25 cellular contexts compared by ENCODE assay signal in genomic region chr1:37778654-37779053, GRCh38. TPM values are rescaled to one million over a fixed set of nuclear protein-coding genes. Genes with fewer than 3 reads are reported as not detected.
A peak's percentile ranks its signal among the peaks of the same experiment; 100 is the strongest.
DNase-seq lines count a peak whose midpoint lies in the region; ATAC-seq, FAIRE-seq and TF ChIP-seq lines count a peak whose summit lies in the region.
"Had no signal": no experiment of that assay in that cellular context is flagged by ENCODE, and none has a peak within 500 bp of the region (broad histone marks: within the 10 kb centered on the region; RNA-seq: fewer than 3 reads in every experiment).

No MANE protein-coding gene starts in this region.

- no peaks in the 10 kb centered on the region for H3K36me3 ChIP-seq in HepG2 (replicated peaks in 1 of 2; ENCODE audit: control insufficient read depth in 1 of 2, insufficient read depth in 2 of 2, low read length in 2 of 2)
- no peaks in the 10 kb centered on the region for H3K36me3 ChIP-seq in right lobe of liver
- no peaks in the 10 kb centered on the region for H3K36me3 ChIP-seq in bronchial epithelial cell (ENCODE audit: control insufficient read depth, insufficient read depth, low read length)
- H3K36me3 ChIP-seq in neuronal stem cell (replicated peaks in 1 of 2; ENCODE audit: control insufficient read depth in 2 of 2, insufficient read depth in 2 of 2, low read length in 2 of 2), result no peaks in the 10 kb centered on the region
- H3K36me3 ChIP-seq: BLaER1 treated with 17β-estradiol and CSF1 and Interleukin-3, amounts not matched to agents 10 nM and 100 nM had no signal

- H2BK15ac ChIP-seq in neuronal stem cell (ENCODE audit: low read length), result no peak overlapping the region

- no peak overlapping the region for H4K8ac ChIP-seq in neuronal stem cell (ENCODE audit: low read depth, low read length)

- TF ChIP-seq POLR2A in HepG2 (IDR thresholded peaks at IDR 0.05; ENCODE audit: insufficient read depth in 1 of 2, low read depth in 2 of 2, low read length in 2 of 2) (no peak), right lobe of liver (IDR thresholded peaks at IDR 0.05) (no peak)

- H3K18ac ChIP-seq in neuronal stem cell (ENCODE audit: low read length), result no peak overlapping the region

- WGBS in HepG2 (ENCODE audit: low lambda C conversion rate), result no CpG with 5 or more reads among the region's 3 CpGs
- WGBS in right lobe of liver (ENCODE audit: insufficient coverage, low coverage, low lambda C conversion rate, missing lambda C conversion rate), result 100% methylated on average over 1 of the region's 3 CpGs
- no CpG with 5 or more reads among the region's 3 CpGs for WGBS in neuronal stem cell (ENCODE audit: extremely low coverage in 2 of 2, insufficient read length in 2 of 2, insufficient replicate concordance in 1 of 2), 2 donors

- H3K4me2 ChIP-seq in HepG2 (ENCODE audit: low read depth, low read length) (no peak overlapping the region), neuronal stem cell (ENCODE audit: insufficient read depth, low read length, poor library complexity, severe bottlenecking) (no peak overlapping the region)
- H3K4me2 ChIP-seq: A549 had no signal

- POLR2A ChIA-PET in HepG2 (lab: Yijun Ruan, JAX), result no interaction called here

- H2BK12ac ChIP-seq in neuronal stem cell (ENCODE audit: low read length), result no peak overlapping the region

- H3K79me2 ChIP-seq in HepG2 (ENCODE audit: insufficient read depth, low read length), result no peaks in the 10 kb centered on the region

- no TSS peak for BruUV-seq in HepG2 (replicated peaks; lab: Mats Ljungman, UMichigan)

- intact Hi-C loops in HepG2 (cut with micrococcal nuclease; ENCODE audit: unreplicated experiment), result no loop called here
- intact Hi-C loops in right lobe of liver (cut with DNase I), result no loop called here

- no peaks in the 10 kb centered on the region for H4K20me1 ChIP-seq in HepG2 (ENCODE audit: insufficient read depth, low read length)
- H4K20me1 ChIP-seq: BLaER1 treated with 17β-estradiol and CSF1 and Interleukin-3, amounts not matched to agents 10 nM and 100 nM had no signal

- in situ Hi-C loops in HepG2 (cut with HindIII; ENCODE audit: extremely low pct_ligation_motif_present, low pct_unique_long_range_greater_than_20kb), result no loop called here

- H3K27ac ChIP-seq in HepG2 (ENCODE audit: extremely low read length, insufficient read depth, low read length) (no peak overlapping the region), right lobe of liver (no peak overlapping the region), neuronal stem cell (replicated peaks; ENCODE audit: low read length) (no peak overlapping the region)
- H3K27ac ChIP-seq: 22Rv1; A549; BLaER1 treated with 17β-estradiol and CSF1 and Interleukin-3, amounts not matched to agents 10 nM and 100 nM; C4-2B had no signal

- H3K4me1 ChIP-seq in HepG2 (ENCODE audit: insufficient read depth, low read length), result peaks cover 16% of the 10 kb centered on the region
- no peaks in the 10 kb centered on the region for H3K4me1 ChIP-seq in right lobe of liver
- H3K4me1 ChIP-seq in neuronal stem cell (ENCODE audit: control insufficient read depth in 2 of 2, insufficient read depth in 1 of 2, low read depth in 1 of 2, low read length in 2 of 2), result no peaks in the 10 kb centered on the region
- H3K4me1 ChIP-seq: A549, Caco-2 had no signal

- H2BK5ac ChIP-seq in neuronal stem cell (ENCODE audit: low read length), result no peak overlapping the region

- no peak overlapping the region for H3K14ac ChIP-seq in neuronal stem cell (ENCODE audit: low read length)

- H3K27me3 ChIP-seq in HepG2 (ENCODE audit: control insufficient read depth in 1 of 2, insufficient read depth in 2 of 2, low read length in 2 of 2) (peaks cover 3 to 7% of the 10 kb centered on the region in 2 experiments; a peak in 2 of 5 replicates), right lobe of liver (no peaks in the 10 kb centered on the region), bronchial epithelial cell (ENCODE audit: control insufficient read depth, insufficient read depth, low read length) (no peaks in the 10 kb centered on the region), neuronal stem cell (ENCODE audit: control insufficient read depth in 3 of 3, insufficient read depth in 3 of 3, low read depth in 1 of 3, low read length in 3 of 3) (peaks cover 0 to 29% (median 3%) of the 10 kb centered on the region in 3 experiments)
- H3K27me3 ChIP-seq: BLaER1 treated with 17β-estradiol and CSF1 and Interleukin-3, amounts not matched to agents 10 nM and 100 nM had no signal

- H3K9ac ChIP-seq in HepG2 (ENCODE audit: insufficient read depth, low read depth, low read length), result no peak overlapping the region
- H3K9ac ChIP-seq in neuronal stem cell (ENCODE audit: low read depth, low read length, poor library complexity), result peak overlapping the region; percentile 63
- H3K9ac ChIP-seq: BLaER1 treated with 17β-estradiol and CSF1 and Interleukin-3, amounts not matched to agents 10 nM and 100 nM had no signal

- no peak for FAIRE-seq in HepG2 (lab: Jason Lieb, UNC)
- FAIRE-seq in bronchial epithelial cell (lab: Jason Lieb, UNC), result peak; percentile 23
- FAIRE-seq: A549, D721Med, G401.6, GM12878, GM12892, GM18507 had no signal

- no peak overlapping the region for H2BK120ac ChIP-seq in neuronal stem cell (ENCODE audit: low read depth, low read length)

- TF ChIP-seq EP300 in HepG2 (IDR thresholded peaks at IDR 0.05; ENCODE audit: low read depth in 2 of 2, low read length in 2 of 2) (no peak), HepG2 (CRISPR knock-in tag; IDR thresholded peaks at IDR 0.05; ENCODE audit: borderline replicate concordance) (no peak), Ishikawa (IDR thresholded peaks at IDR 0.05; ENCODE audit: borderline replicate concordance) (no peak)

- CTCF ChIA-PET in HepG2 (lab: Yijun Ruan, JAX; ENCODE audit: low intra/inter-chr PET ratio, low total read pairs), result no interaction called here

- no peak overlapping the region for H3K4me3 ChIP-seq in HepG2 (replicated peaks in 1 of 3; ENCODE audit: insufficient read depth in 1 of 3, low read depth in 2 of 3, low read length in 3 of 3)
- no peak overlapping the region for H3K4me3 ChIP-seq in right lobe of liver
- no peak overlapping the region for H3K4me3 ChIP-seq in bronchial epithelial cell (ENCODE audit: low read depth, low read length)
- H3K4me3 ChIP-seq in neuronal stem cell (ENCODE audit: low read length in 2 of 2), result no peak overlapping the region
- H3K4me3 ChIP-seq in foreskin fibroblast (ENCODE audit: low read depth in 1 of 2, low read length in 2 of 2), result no peak overlapping the region
- H3K4me3 ChIP-seq: A549; BLaER1 treated with 17β-estradiol and CSF1 and Interleukin-3, amounts not matched to agents 10 nM and 100 nM; GM12878 had no signal

- no peaks in the 10 kb centered on the region for H3K79me1 ChIP-seq in neuronal stem cell (ENCODE audit: low read depth, low read length)

- H2AFZ ChIP-seq in HepG2 (ENCODE audit: low read length) (no peak overlapping the region), neuronal stem cell (ENCODE audit: low read length) (no peak overlapping the region)

- H3K9me3 ChIP-seq in HepG2 (ENCODE audit: low read length) (no peaks in the 10 kb centered on the region), right lobe of liver (no peaks in the 10 kb centered on the region), neuronal stem cell (replicated peaks in 1 of 2; ENCODE audit: control insufficient read depth in 2 of 2, insufficient read depth in 1 of 2, low read depth in 1 of 2, low read length in 2 of 2) (peaks cover 0 to 5% of the 10 kb centered on the region in 2 donors)
- H3K9me3 ChIP-seq: Caco-2 had no signal

- H3K4ac ChIP-seq in neuronal stem cell (ENCODE audit: low read length), result no peak overlapping the region

- TF ChIP-seq RAD21 in HepG2 (CRISPR knock-in tag; IDR thresholded peaks at IDR 0.05) (peak; percentile 15; the same call in 1 of the 2 replicates), Ishikawa (IDR thresholded peaks at IDR 0.05; ENCODE audit: low read depth) (0 out of 2 replicates have a peak, but pooled peaks have one; percentile 3)

- no peak overlapping the region for H2AK5ac ChIP-seq in neuronal stem cell (ENCODE audit: low read depth, low read length)

- TF ChIP-seq CTCF in HepG2 (CRISPR knock-in tag; IDR thresholded peaks at IDR 0.05) (peak; percentile 52), right lobe of liver (IDR thresholded peaks at IDR 0.05) (no peak), bronchial epithelial cell (IDR thresholded peaks at IDR 0.05; ENCODE audit: insufficient read depth, low read length, severe bottlenecking) (no peak), foreskin fibroblast (IDR thresholded peaks at IDR 0.05; ENCODE audit: low read depth, low read length) (no peak)

- no peak overlapping the region for H3K23ac ChIP-seq in neuronal stem cell (ENCODE audit: low read depth, low read length, poor library complexity)

- no peak overlapping the region for H4K91ac ChIP-seq in neuronal stem cell (ENCODE audit: low read depth, low read length, poor library complexity)

- peak; percentile 50; the same call in 2 of the 3 replicates for ATAC-seq in HepG2
- no peak for ATAC-seq in right lobe of liver
- ATAC-seq in GM19395 (IDR thresholded peaks at IDR 0.05; ENCODE audit: unreplicated experiment), result no peak
- ATAC-seq: A549; CD8-positive, alpha-beta T cell; GM12878 had no signal

- DNase-seq in HepG2 (ENCODE audit: low spot score) (no peak), right lobe of liver (no peak), bronchial epithelial cell (ENCODE audit: low read depth) (no peak), neuronal stem cell (ENCODE audit: low spot score) (no peak), foreskin fibroblast (no peak)
- no peak for DNase-seq in activated CD8-positive, alpha-beta memory T cell treated with anti-CD3 and anti-CD28 coated beads for 24 hours
- DNase-seq: AML-193; Caco-2; Calu3; CD4-positive, alpha-beta T cell; CD8-positive, alpha-beta T cell; DMS79 treated with DMSO at 0.1 percent for 48 hours; GF-D8 had no signal

RNA-seq across cellular contexts. Expression of gene EPHA10, which starts 13.7 kb away (rescaled TPM):
- 0.08 and 0.58 TPM in 2 replicates for total RNA-seq in HepG2 (2016; rRNA removed; fragmentation: Illumina TruSeq; extraction: Trizol)
- 0.10 TPM in 1 of 2 replicates, not detected in the other for total RNA-seq in HepG2 (2016; cell fraction: cytosol; rRNA removed; fragmentation: Illumina TruSeq; extraction: Trizol; ENCODE audit: low read depth)
- 0.17 and 0.19 TPM in 2 replicates for total RNA-seq in HepG2 (2016; cell fraction: insoluble cytoplasmic fraction; rRNA removed; fragmentation: Illumina TruSeq; extraction: Trizol)
- 0.10 and 0.15 TPM in 2 replicates for total RNA-seq in HepG2 (2016; cell fraction: membrane; rRNA removed; fragmentation: Illumina TruSeq; extraction: Trizol)
- total RNA-seq in HepG2 (2016; cell fraction: nucleus; rRNA removed; fragmentation: Illumina TruSeq; extraction: Trizol), result 0.25 and 0.40 TPM in 2 replicates
- 0.11 and 0.29 TPM in 2 replicates for polyA plus RNA-seq in HepG2 (2011; rRNA removed)
- polyA plus RNA-seq in HepG2 (2011; cell fraction: cytosol; rRNA removed), result 0.08 and 0.09 TPM in 2 replicates
- 1.4 and 2.3 TPM in 2 replicates for polyA plus RNA-seq in HepG2 (2011; cell fraction: nucleus; rRNA removed)
- 0.09 and 0.15 TPM in 2 replicates for polyA plus RNA-seq in HepG2 (2012)
- polyA plus RNA-seq in HepG2 (2016; cell fraction: cytosol; fragmentation: Illumina TruSeq; extraction: Trizol; ENCODE audit: low read depth), result 0.01 TPM in 1 of 2 replicates, not detected in the other
- polyA plus RNA-seq in HepG2 (2016; cell fraction: insoluble cytoplasmic fraction; fragmentation: Illumina TruSeq; extraction: Trizol; ENCODE audit: low read depth), result 0.08 TPM in 1 of 2 replicates, not detected in the other
- polyA plus RNA-seq in HepG2 (2016; cell fraction: membrane; fragmentation: Illumina TruSeq; extraction: Trizol; ENCODE audit: low read depth), result 0.12 TPM in 1 of 2 replicates, not detected in the other
- polyA plus RNA-seq in HepG2 (2016; cell fraction: nucleus; fragmentation: Illumina TruSeq; extraction: Trizol; ENCODE audit: insufficient read depth, low read depth), result 0.40 and 0.52 TPM in 2 replicates
- polyA minus RNA-seq in HepG2 (2011; rRNA and poly(A)+ RNA removed; ENCODE audit: low replicate concordance), result 0.08 and 0.63 TPM in 2 replicates
- polyA minus RNA-seq in HepG2 (2011; cell fraction: cytosol; rRNA and poly(A)+ RNA removed), result not detected in 2 replicates
- polyA minus RNA-seq in HepG2 (2011; cell fraction: nucleus; rRNA and poly(A)+ RNA removed), result 0.26 TPM in 1 of 2 replicates, not detected in the other
- total RNA-seq in right lobe of liver, result under 1 TPM in 2 of 6 experiments, not detected in 4; 0.07 to 0.16 TPM
- total RNA-seq in bronchial epithelial cell, result 0.13 and 0.26 TPM in 2 replicates
- 0.31 TPM for polyA plus RNA-seq in neuronal stem cell (2013, experiment 1 of 2)
- 0.21 TPM for polyA plus RNA-seq in neuronal stem cell (2013, experiment 2 of 2)
- total RNA-seq: A172; CD4-positive, alpha-beta T cell; CD8-positive, alpha-beta T cell; GM12878 had no signal

RNA-seq across cellular contexts. Expression of gene MANEAL, which starts 15.0 kb away (rescaled TPM):
- total RNA-seq in HepG2 (2016; rRNA removed; fragmentation: Illumina TruSeq; extraction: Trizol) (16.8 and 26.4 TPM in 2 replicates), right lobe of liver (1 to 10 TPM; 3.2 to 9.4 (median 5.4) TPM), bronchial epithelial cell (0.26 TPM in 2 replicates)
- 16.6 and 17.3 TPM in 2 replicates for total RNA-seq in HepG2 (2016; cell fraction: cytosol; rRNA removed; fragmentation: Illumina TruSeq; extraction: Trizol; ENCODE audit: low read depth)
- 18.0 and 24.7 TPM in 2 replicates for total RNA-seq in HepG2 (2016; cell fraction: insoluble cytoplasmic fraction; rRNA removed; fragmentation: Illumina TruSeq; extraction: Trizol)
- total RNA-seq in HepG2 (2016; cell fraction: membrane; rRNA removed; fragmentation: Illumina TruSeq; extraction: Trizol), result 32.4 and 35.8 TPM in 2 replicates
- 19.1 and 23.7 TPM in 2 replicates for total RNA-seq in HepG2 (2016; cell fraction: nucleus; rRNA removed; fragmentation: Illumina TruSeq; extraction: Trizol)
- polyA plus RNA-seq in HepG2 (2011; rRNA removed), result 20.8 and 24.2 TPM in 2 replicates
- polyA plus RNA-seq in HepG2 (2011; cell fraction: cytosol; rRNA removed), result 19.9 and 21.2 TPM in 2 replicates
- 9.7 and 13.0 TPM in 2 replicates for polyA plus RNA-seq in HepG2 (2011; cell fraction: nucleus; rRNA removed)
- polyA plus RNA-seq in HepG2 (2012), result 15.7 and 16.4 TPM in 2 replicates
- polyA plus RNA-seq in HepG2 (2016; cell fraction: cytosol; fragmentation: Illumina TruSeq; extraction: Trizol; ENCODE audit: low read depth), result 22.1 and 26.7 TPM in 2 replicates
- polyA plus RNA-seq in HepG2 (2016; cell fraction: insoluble cytoplasmic fraction; fragmentation: Illumina TruSeq; extraction: Trizol; ENCODE audit: low read depth), result 26.1 and 27.7 TPM in 2 replicates
- polyA plus RNA-seq in HepG2 (2016; cell fraction: membrane; fragmentation: Illumina TruSeq; extraction: Trizol; ENCODE audit: low read depth), result 36.8 and 37.5 TPM in 2 replicates
- polyA plus RNA-seq in HepG2 (2016; cell fraction: nucleus; fragmentation: Illumina TruSeq; extraction: Trizol; ENCODE audit: insufficient read depth, low read depth), result 36.1 and 42.1 TPM in 2 replicates
- 38.3 and 73.7 TPM in 2 replicates for polyA minus RNA-seq in HepG2 (2011; rRNA and poly(A)+ RNA removed; ENCODE audit: low replicate concordance)
- 15.2 and 17.4 TPM in 2 replicates for polyA minus RNA-seq in HepG2 (2011; cell fraction: cytosol; rRNA and poly(A)+ RNA removed)
- polyA minus RNA-seq in HepG2 (2011; cell fraction: nucleus; rRNA and poly(A)+ RNA removed), result 6.0 and 8.9 TPM in 2 replicates
- polyA plus RNA-seq in neuronal stem cell (2013, experiment 1 of 2), result 0.39 TPM
- 0.48 TPM for polyA plus RNA-seq in neuronal stem cell (2013, experiment 2 of 2)

RNA-seq across cellular contexts. Expression of gene C1orf122, which starts 28.9 kb away (rescaled TPM):
- total RNA-seq in HepG2 (2016; rRNA removed; fragmentation: Illumina TruSeq; extraction: Trizol), result 31.3 and 40.6 TPM in 2 replicates
- 37.4 and 51.2 TPM in 2 replicates for total RNA-seq in HepG2 (2016; cell fraction: cytosol; rRNA removed; fragmentation: Illumina TruSeq; extraction: Trizol; ENCODE audit: low read depth)
- total RNA-seq in HepG2 (2016; cell fraction: insoluble cytoplasmic fraction; rRNA removed; fragmentation: Illumina TruSeq; extraction: Trizol), result 33.4 and 38.2 TPM in 2 replicates
- 37.7 and 50.5 TPM in 2 replicates for total RNA-seq in HepG2 (2016; cell fraction: membrane; rRNA removed; fragmentation: Illumina TruSeq; extraction: Trizol)
- total RNA-seq in HepG2 (2016; cell fraction: nucleus; rRNA removed; fragmentation: Illumina TruSeq; extraction: Trizol), result 16.9 and 21.8 TPM in 2 replicates
- 18.7 and 25.1 TPM in 2 replicates for polyA plus RNA-seq in HepG2 (2011; rRNA removed)
- polyA plus RNA-seq in HepG2 (2011; cell fraction: cytosol; rRNA removed), result 20.0 and 25.3 TPM in 2 replicates
- polyA plus RNA-seq in HepG2 (2011; cell fraction: nucleus; rRNA removed), result 28.5 and 29.9 TPM in 2 replicates
- polyA plus RNA-seq in HepG2 (2012), result 7.0 and 10.9 TPM in 2 replicates
- 48.7 and 56.2 TPM in 2 replicates for polyA plus RNA-seq in HepG2 (2016; cell fraction: cytosol; fragmentation: Illumina TruSeq; extraction: Trizol; ENCODE audit: low read depth)
- polyA plus RNA-seq in HepG2 (2016; cell fraction: insoluble cytoplasmic fraction; fragmentation: Illumina TruSeq; extraction: Trizol; ENCODE audit: low read depth), result 31.4 and 33.0 TPM in 2 replicates
- 37.2 and 37.9 TPM in 2 replicates for polyA plus RNA-seq in HepG2 (2016; cell fraction: membrane; fragmentation: Illumina TruSeq; extraction: Trizol; ENCODE audit: low read depth)
- polyA plus RNA-seq in HepG2 (2016; cell fraction: nucleus; fragmentation: Illumina TruSeq; extraction: Trizol; ENCODE audit: insufficient read depth, low read depth), result 32.9 and 35.0 TPM in 2 replicates
- polyA minus RNA-seq in HepG2 (2011; rRNA and poly(A)+ RNA removed; ENCODE audit: low replicate concordance), result 8.2 and 11.5 TPM in 2 replicates
- 9.6 TPM in 2 replicates for polyA minus RNA-seq in HepG2 (2011; cell fraction: cytosol; rRNA and poly(A)+ RNA removed)
- polyA minus RNA-seq in HepG2 (2011; cell fraction: nucleus; rRNA and poly(A)+ RNA removed), result 6.6 and 7.0 TPM in 2 replicates
- total RNA-seq in right lobe of liver, result 10 to 100 TPM; 23.0 to 61.7 (median 27.9) TPM
- 18.8 and 26.1 TPM in 2 replicates for total RNA-seq in bronchial epithelial cell
- polyA plus RNA-seq in neuronal stem cell (2013, experiment 1 of 2), result 49.0 TPM
- 46.6 TPM for polyA plus RNA-seq in neuronal stem cell (2013, experiment 2 of 2)

RNA-seq across cellular contexts. Expression of gene YRDC, which starts 29.4 kb away (rescaled TPM):
- 29.2 and 31.8 TPM in 2 replicates for total RNA-seq in HepG2 (2016; rRNA removed; fragmentation: Illumina TruSeq; extraction: Trizol)
- 7.1 and 8.4 TPM in 2 replicates for total RNA-seq in HepG2 (2016; cell fraction: cytosol; rRNA removed; fragmentation: Illumina TruSeq; extraction: Trizol; ENCODE audit: low read depth)
- total RNA-seq in HepG2 (2016; cell fraction: insoluble cytoplasmic fraction; rRNA removed; fragmentation: Illumina TruSeq; extraction: Trizol), result 29.8 and 34.9 TPM in 2 replicates
- total RNA-seq in HepG2 (2016; cell fraction: membrane; rRNA removed; fragmentation: Illumina TruSeq; extraction: Trizol), result 18.8 and 18.9 TPM in 2 replicates
- 15.6 and 16.7 TPM in 2 replicates for total RNA-seq in HepG2 (2016; cell fraction: nucleus; rRNA removed; fragmentation: Illumina TruSeq; extraction: Trizol)
- 25.4 and 27.5 TPM in 2 replicates for polyA plus RNA-seq in HepG2 (2011; rRNA removed)
- 25.6 and 26.2 TPM in 2 replicates for polyA plus RNA-seq in HepG2 (2011; cell fraction: cytosol; rRNA removed)
- 8.3 and 10.1 TPM in 2 replicates for polyA plus RNA-seq in HepG2 (2011; cell fraction: nucleus; rRNA removed)
- 17.1 and 21.1 TPM in 2 replicates for polyA plus RNA-seq in HepG2 (2012)
- polyA plus RNA-seq in HepG2 (2016; cell fraction: cytosol; fragmentation: Illumina TruSeq; extraction: Trizol; ENCODE audit: low read depth), result 5.9 and 6.1 TPM in 2 replicates
- 27.0 and 29.5 TPM in 2 replicates for polyA plus RNA-seq in HepG2 (2016; cell fraction: insoluble cytoplasmic fraction; fragmentation: Illumina TruSeq; extraction: Trizol; ENCODE audit: low read depth)
- 11.3 and 12.8 TPM in 2 replicates for polyA plus RNA-seq in HepG2 (2016; cell fraction: membrane; fragmentation: Illumina TruSeq; extraction: Trizol; ENCODE audit: low read depth)
- 22.9 and 23.8 TPM in 2 replicates for polyA plus RNA-seq in HepG2 (2016; cell fraction: nucleus; fragmentation: Illumina TruSeq; extraction: Trizol; ENCODE audit: insufficient read depth, low read depth)
- 25.1 and 31.1 TPM in 2 replicates for polyA minus RNA-seq in HepG2 (2011; rRNA and poly(A)+ RNA removed; ENCODE audit: low replicate concordance)
- 9.3 and 10.2 TPM in 2 replicates for polyA minus RNA-seq in HepG2 (2011; cell fraction: cytosol; rRNA and poly(A)+ RNA removed)
- 9.0 and 9.7 TPM in 2 replicates for polyA minus RNA-seq in HepG2 (2011; cell fraction: nucleus; rRNA and poly(A)+ RNA removed)
- total RNA-seq in right lobe of liver, result 10 to 100 TPM in 2 of 6 experiments, 1 to 10 TPM in 4; 4.4 to 18.3 (median 6.4) TPM
- total RNA-seq in bronchial epithelial cell, result 25.6 and 47.9 TPM in 2 replicates
- 12.0 TPM for polyA plus RNA-seq in neuronal stem cell (2013, experiment 1 of 2)
- polyA plus RNA-seq in neuronal stem cell (2013, experiment 2 of 2), result 11.6 TPM
